17 cellular contexts compared by ENCODE assay signal in genomic region chr20:8971669-8972316, GRCh38.
"Had no signal": no experiment of that assay in that cellular context is flagged by ENCODE, and none has a peak within 500 bp of the region (broad histone marks: within the 10 kb centered on the region; RNA-seq: fewer than 3 reads in every experiment).

No MANE protein-coding gene starts in this region.

- H3K4me1 ChIP-seq: foreskin keratinocyte, left lung had no signal

- H3K27ac ChIP-seq: dorsolateral prefrontal cortex, esophagus squamous epithelium, foreskin keratinocyte, left lung, neutrophil, sigmoid colon, skin epidermis had no signal

- DNase-seq: cortex of kidney; dorsolateral prefrontal cortex; effector CD8-positive, alpha-beta T cell; esophagus squamous epithelium; foreskin keratinocyte; hypothalamus; islet precursor cell; left lung; naive thymus-derived CD4-positive, alpha-beta T cell; posterior cingulate gyrus; sigmoid colon; stimulated activated CD4-positive, alpha-beta T cell treated with anti-CD3 and anti-CD28 coated beads, Interleukin-12 subunit alpha, Interleukin-12 subunit beta, amount 100 ng/mL, for 4 hours; stimulated activated naive CD4-positive, alpha-beta T cell; trophoblast cell had no signal

- ATAC-seq: foreskin keratinocyte; left lung; naive thymus-derived CD4-positive, alpha-beta T cell had no signal

- H3K9me3 ChIP-seq: esophagus squamous epithelium, left lung, neutrophil, sigmoid colon had no signal

- H3K4me3 ChIP-seq: dorsolateral prefrontal cortex, esophagus squamous epithelium, left lung, lung, sigmoid colon, skin epidermis had no signal

- H3K36me3 ChIP-seq: esophagus squamous epithelium, left lung, neutrophil, sigmoid colon had no signal

- H3K27me3 ChIP-seq: esophagus squamous epithelium, foreskin keratinocyte, left lung, neutrophil, sigmoid colon had no signal
